In genomic region chr2:204913854-204914464, GRCh38 we compare ENCODE assay signal across 24 cellular contexts.
"Had no signal": no experiment of that assay in that cellular context is flagged by ENCODE, and none has a peak within 500 bp of the region (broad histone marks: within the 10 kb centered on the region; RNA-seq: fewer than 3 reads in every experiment).

No MANE protein-coding gene starts in this region.

- H3K4me2 ChIP-seq: KMS-11, PC-9 had no signal

- H3K27ac ChIP-seq: ascending aorta, body of pancreas, KMS-11, PC-9, SK-N-MC, VCaP had no signal

- H3K27me3 ChIP-seq: ascending aorta, body of pancreas, MG63 had no signal

- H3K9ac ChIP-seq: KMS-11 had no signal

- H3K9me3 ChIP-seq: ascending aorta, body of pancreas, MG63 had no signal

- DNase-seq: activated CD4-positive, alpha-beta memory T cell treated with anti-CD3 and anti-CD28 coated beads, Interleukin-2, amount 10 ng/mL, durations not matched to agents 7 days and 5 days; activated CD4-positive, alpha-beta T cell treated with anti-CD3 and anti-CD28 coated beads for 36 hours; activated CD4-positive, alpha-beta T cell treated with anti-CD3 and anti-CD28 coated beads, Interleukin-2, amount 50 U/mL, for 1 hour; activated gamma-delta T cell treated with Interleukin-2 at 50 U/mL for 16 hours; activated naive CD4-positive, alpha-beta T cell treated with anti-CD3 and anti-CD28 coated beads, Interleukin-2, amount 10 ng/mL, durations not matched to agents 7 days and 5 days; activated T-cell treated with anti-CD3 and anti-CD28 coated beads for 4 hours; activated T-cell treated with anti-CD3 and anti-CD28 coated beads, Interleukin-2, amount 50 U/mL, for 48 hours; body of pancreas; MG63; MV-4-11; NCI-H1092 treated with DMSO at 0.1 percent for 48 hours; NCI-H1436 treated with DMSO at 0.1 percent for 48 hours; NCI-H187; NCI-H2081; NCI-H446; NCI-H524; PC-9; SIG-M5; T-cell; T1000 had no signal

- H3K4me1 ChIP-seq: ascending aorta, body of pancreas had no signal

- H3K4me3 ChIP-seq: ascending aorta, body of pancreas, MG63, PC-9, SK-N-MC had no signal

- H3K36me3 ChIP-seq: ascending aorta, MG63 had no signal

- H2AFZ ChIP-seq: PC-9 had no signal
